Comparison of ENCODE assay signal across 15 cellular contexts in the genomic region with DNA sequence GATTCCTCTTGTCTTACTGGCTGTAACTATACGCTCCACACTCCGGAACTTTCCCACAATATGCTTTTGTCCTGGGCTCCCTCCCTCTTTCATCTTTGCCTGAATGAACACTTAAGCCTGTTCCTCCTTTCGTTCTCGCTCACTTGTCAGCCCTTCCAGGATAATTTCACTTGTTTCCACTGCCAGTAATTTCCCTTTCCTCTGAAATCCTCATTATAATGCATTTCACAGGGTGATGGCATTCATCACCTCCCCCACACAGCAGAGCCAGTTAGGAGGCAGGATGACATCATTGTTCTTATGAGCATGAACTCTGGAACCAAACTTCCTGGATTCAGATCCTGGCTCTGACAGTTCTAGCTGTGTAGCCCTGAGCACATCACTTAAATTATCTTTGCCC.
DNase-seq lines count a peak whose midpoint lies in the region; ATAC-seq and TF ChIP-seq lines count a peak whose summit lies in the region.
"Had no signal": no experiment of that assay in that cellular context is flagged by ENCODE, and none has a peak within 500 bp of the region (broad histone marks: within the 10 kb centered on the region; RNA-seq: fewer than 3 reads in every experiment).

No MANE protein-coding gene starts in this region.

- H4K8ac ChIP-seq in mesendoderm (ENCODE audit: low read depth, low read length): no peak overlapping the region

- peaks cover 4% of the 10 kb centered on the region for H3K4me1 ChIP-seq in mesendoderm (ENCODE audit: control insufficient read depth, low read depth, low read length)
- H3K4me1 ChIP-seq: prostate gland, upper lobe of right lung had no signal

- DNase-seq in A172 (ENCODE audit: low spot score) (peak; percentile 52), RKO (ENCODE audit: low spot score) (peak; percentile 45), epithelial cell of esophagus (ENCODE audit: low read depth) (peak; percentile 62), mesendoderm (peak; percentile 60), NCI-H526 (lab: John Stamatoyannopoulos, UW) (no peak), NCI-H82 (lab: John Stamatoyannopoulos, UW) (no peak), DMS 273 (lab: John Stamatoyannopoulos, UW; ENCODE audit: unreplicated experiment) (no peak)
- DNase-seq: 8988T; HFFc6; stimulated activated CD4-positive, alpha-beta T cell treated with anti-CD3 and anti-CD28 coated beads, Interleukin-15, amount 100 ng/mL, for 24 hours; T-cell; upper lobe of right lung had no signal

- no peaks in the 10 kb centered on the region for H3K27me3 ChIP-seq in mesendoderm (ENCODE audit: insufficient read depth, low read length, poor library complexity)
- H3K27me3 ChIP-seq: upper lobe of right lung had no signal

- no peak overlapping the region for H4K5ac ChIP-seq in mesendoderm (ENCODE audit: low read length)

- H2BK15ac ChIP-seq in mesendoderm (replicated peaks; ENCODE audit: low read depth): no peak overlapping the region

- no peak for TF ChIP-seq CTCF in epithelial cell of esophagus (IDR thresholded peaks at IDR 0.05; ENCODE audit: insufficient read depth, low read depth, low read length, missing control alignments)

- no peak overlapping the region for H3K4me2 ChIP-seq in mesendoderm (ENCODE audit: low read length)

- no peak overlapping the region for H2BK5ac ChIP-seq in mesendoderm (ENCODE audit: low read length)

- no peaks in the 10 kb centered on the region for H3K36me3 ChIP-seq in mesendoderm (ENCODE audit: control insufficient read depth, insufficient read depth, low read length)
- H3K36me3 ChIP-seq: prostate gland, upper lobe of right lung had no signal

- H3K79me2 ChIP-seq in mesendoderm (ENCODE audit: control insufficient read depth, insufficient read depth, low read length): no peaks in the 10 kb centered on the region

- no peak overlapping the region for H3K27ac ChIP-seq in mesendoderm (ENCODE audit: low read depth, low read length)
- H3K27ac ChIP-seq: C4-2B, prostate gland, upper lobe of right lung had no signal

- no peak overlapping the region for H3K9ac ChIP-seq in mesendoderm (ENCODE audit: low read length)

- no peak overlapping the region for H3K23ac ChIP-seq in mesendoderm (ENCODE audit: low read length)

- H3K4ac ChIP-seq in mesendoderm (ENCODE audit: low read depth, low read length): no peak overlapping the region

- H3K4me3 ChIP-seq in epithelial cell of esophagus (ENCODE audit: low read length) (no peak overlapping the region), mesendoderm (ENCODE audit: low read length) (no peak overlapping the region)
- H3K4me3 ChIP-seq: prostate gland, upper lobe of right lung had no signal

- WGBS in mesendoderm (ENCODE audit: extremely low coverage, insufficient coverage, low lambda C conversion rate): no CpG with 5 or more reads among the region's 4 CpGs

- H2AK5ac ChIP-seq in mesendoderm (ENCODE audit: low read length): no peak overlapping the region

- H2BK120ac ChIP-seq in mesendoderm (ENCODE audit: low read depth, low read length): no peak overlapping the region

- no peak overlapping the region for H3K56ac ChIP-seq in mesendoderm (ENCODE audit: low read length)

- H3K79me1 ChIP-seq in mesendoderm (ENCODE audit: low read length): no peaks in the 10 kb centered on the region

- no peak for ATAC-seq in HG02870 (IDR thresholded peaks at IDR 0.05; ENCODE audit: unreplicated experiment)
- ATAC-seq: T-cell, upper lobe of right lung had no signal

- no peak overlapping the region for H3K18ac ChIP-seq in mesendoderm (ENCODE audit: low read length)

Comparison
In these comparisons a context has a peak if more than half of its experiments do, and no peak if none do; other contexts are left out.
1. DNase-seq: peak in A172 (single experiment), RKO (single experiment), epithelial cell of esophagus (single experiment) and mesendoderm (single experiment); none in NCI-H526 (0 of 2), NCI-H82 (single experiment) and DMS 273 (single experiment).